9 cellular contexts compared by ENCODE assay signal in genomic region chr20:37875776-37876175, GRCh38. TPM values are rescaled to one million over a fixed set of nuclear protein-coding genes. Genes with fewer than 3 reads are reported as not detected.
"Had no signal": no experiment of that assay in that cellular context is flagged by ENCODE, and none has a peak within 500 bp of the region (broad histone marks: within the 10 kb centered on the region; RNA-seq: fewer than 3 reads in every experiment).

No MANE protein-coding gene starts in this region.

- H3K27ac ChIP-seq: HL-60, KMS-11 had no signal

- DNase-seq: IMR-90, KBM-7, KG1 had no signal

- H3K4me1 Mint-ChIP-seq: IgD-negative memory B cell had no signal

- H3K4me3 ChIP-seq: K562 had no signal

- H3K27me3 Mint-ChIP-seq: IgD-negative memory B cell had no signal

- H3K9me3 Mint-ChIP-seq: IgD-negative memory B cell had no signal

- ATAC-seq: HepG2, K562 had no signal

- H3K27ac Mint-ChIP-seq: IgD-negative memory B cell had no signal

RNA-seq across cellular contexts. Expression of gene VSTM2L, which starts 27.2 kb away (rescaled TPM):
- total RNA-seq: HepG2, HT-29, K562 had no signal
- polyA plus RNA-seq: HepG2, IgD-negative memory B cell, K562 had no signal
